ENCODE assay signal across 12 cellular contexts in genomic region chr7:100223376-100223927, GRCh38. TPM values are rescaled to one million over a fixed set of nuclear protein-coding genes. Genes with fewer than 3 reads are reported as not detected.
DNase-seq lines count a peak whose midpoint lies in the region; ATAC-seq and TF ChIP-seq lines count a peak whose summit lies in the region.
"Not testable (repeated sequence)": the region's sequence is repeated elsewhere in the genome, so short reads cannot be mapped to it uniquely, and the experiment has no call there.
"Had no signal": no experiment of that assay in that cellular context is flagged by ENCODE, and none has a peak within 500 bp of the region (broad histone marks: within the 10 kb centered on the region; RNA-seq: fewer than 3 reads in every experiment).

No MANE protein-coding gene starts in this region.

- peak overlapping the region; percentile 56 for H3K4me3 Mint-ChIP-seq in CD4-positive, alpha-beta T cell
- not testable (repeated sequence) for H3K4me3 Mint-ChIP-seq in activated B cell treated with CpG ODN at 0.5 μM for 24 hours
- H3K4me3 Mint-ChIP-seq in activated CD8-positive, alpha-beta memory T cell treated with anti-CD3 and anti-CD28 coated beads, Interleukin-2, amount 10 ng/mL, durations not matched to agents 7 days and 5 days: peak overlapping the region; percentile 98
- peak overlapping the region; percentile 87 for H3K4me3 Mint-ChIP-seq in activated naive CD4-positive, alpha-beta T cell treated with anti-CD3 and anti-CD28 coated beads, Interleukin-2, amount 10 ng/mL, durations not matched to agents 7 days and 5 days
- H3K4me3 Mint-ChIP-seq in central memory CD8-positive, alpha-beta T cell: peak overlapping the region; percentile 95
- H3K4me3 Mint-ChIP-seq in natural killer cell: peak overlapping the region; percentile 85

- H3K27ac ChIP-seq in CD4-positive, alpha-beta T cell (ENCODE audit: low read depth, low read length): peak overlapping the region; percentile 38
- H3K27ac ChIP-seq in KOPT-K1 (ENCODE audit: low read depth, low read length, poor library complexity, severe bottlenecking): peak overlapping the region; percentile 100

- not testable (repeated sequence) for H3K9me3 ChIP-seq in CD4-positive, alpha-beta T cell (ENCODE audit: control insufficient read depth, low read length); KOPT-K1 (ENCODE audit: insufficient read depth, low read length, poor library complexity, severe bottlenecking)

- POLR2A ChIA-PET in CD4-positive, alpha-beta T cell (lab: Charles Lee): interaction anchor here (1.3 to 3.5 kb wide), 2 partner anchors 10 to 56 kb away, joined by 4 to 14 read pairs; partner anchors contain the start of gene GAL3ST4
- POLR2A ChIA-PET in activated B cell treated with CpG ODN at 0.5 μM for 24 hours (lab: Charles Lee): interaction anchor here (0.9 kb wide), 1 partner anchor 18 kb away, joined by 9 read pairs; no protein-coding TSS in a partner anchor

- H3K36me3 ChIP-seq in KOPT-K1 (ENCODE audit: insufficient read depth, low read length): peaks cover 76% of the 10 kb centered on the region

- not testable (repeated sequence) for H3K9me3 Mint-ChIP-seq in CD4-positive, alpha-beta T cell; activated B cell treated with CpG ODN at 0.5 μM for 24 hours; activated CD8-positive, alpha-beta memory T cell treated with anti-CD3 and anti-CD28 coated beads, Interleukin-2, amount 10 ng/mL, durations not matched to agents 7 days and 5 days (ENCODE audit: low read depth); activated naive CD4-positive, alpha-beta T cell treated with anti-CD3 and anti-CD28 coated beads, Interleukin-2, amount 10 ng/mL, durations not matched to agents 7 days and 5 days; central memory CD8-positive, alpha-beta T cell; natural killer cell

- TF ChIP-seq CTCF in CD4-positive, alpha-beta T cell (IDR thresholded peaks at IDR 0.05); activated B cell treated with CpG ODN at 0.5 μM for 24 hours (IDR thresholded peaks at IDR 0.05); natural killer cell (IDR thresholded peaks at IDR 0.05): not testable (repeated sequence)

- H3K27me3 Mint-ChIP-seq in CD4-positive, alpha-beta T cell; activated B cell treated with CpG ODN at 0.5 μM for 24 hours; activated CD8-positive, alpha-beta memory T cell treated with anti-CD3 and anti-CD28 coated beads, Interleukin-2, amount 10 ng/mL, durations not matched to agents 7 days and 5 days; activated naive CD4-positive, alpha-beta T cell treated with anti-CD3 and anti-CD28 coated beads, Interleukin-2, amount 10 ng/mL, durations not matched to agents 7 days and 5 days; central memory CD8-positive, alpha-beta T cell; natural killer cell (ENCODE audit: low read depth in 2 of 2): not testable (repeated sequence)

- not testable (repeated sequence) for DNase-seq in CD4-positive, alpha-beta T cell; activated B cell treated with CpG ODN at 0.5 μM for 24 hours; activated CD8-positive, alpha-beta memory T cell treated with anti-CD3 and anti-CD28 coated beads, Interleukin-2, amount 10 ng/mL, durations not matched to agents 7 days and 5 days; activated naive CD4-positive, alpha-beta T cell treated with anti-CD3 and anti-CD28 coated beads, Interleukin-2, amount 10 ng/mL, durations not matched to agents 7 days and 5 days; central memory CD8-positive, alpha-beta T cell (ENCODE audit: low spot score in 2 of 2)
- DNase-seq in natural killer cell: peak; percentile 25
- peak; percentile 39 for DNase-seq in stimulated activated naive CD8-positive, alpha-beta T cell treated with anti-CD3 and anti-CD28 coated beads, Interleukin-15, Interleukin-2, amounts not matched to agents 100 U/mL and 50 U/mL, for 24 hours

- H3K36me3 Mint-ChIP-seq in CD4-positive, alpha-beta T cell (ENCODE audit: low read depth): peaks cover 58% of the 10 kb centered on the region
- peaks cover 33% of the 10 kb centered on the region for H3K36me3 Mint-ChIP-seq in activated B cell treated with CpG ODN at 0.5 μM for 24 hours (ENCODE audit: low read depth)
- peaks cover 50% of the 10 kb centered on the region for H3K36me3 Mint-ChIP-seq in activated CD8-positive, alpha-beta memory T cell treated with anti-CD3 and anti-CD28 coated beads, Interleukin-2, amount 10 ng/mL, durations not matched to agents 7 days and 5 days
- H3K36me3 Mint-ChIP-seq in activated naive CD4-positive, alpha-beta T cell treated with anti-CD3 and anti-CD28 coated beads, Interleukin-2, amount 10 ng/mL, durations not matched to agents 7 days and 5 days: peaks cover 64% of the 10 kb centered on the region
- H3K36me3 Mint-ChIP-seq in central memory CD8-positive, alpha-beta T cell (ENCODE audit: insufficient read depth): peaks cover 53% of the 10 kb centered on the region
- not testable (repeated sequence) for H3K36me3 Mint-ChIP-seq in natural killer cell

- H3K27me3 ChIP-seq in CD4-positive, alpha-beta T cell (ENCODE audit: control insufficient read depth, insufficient read depth, low read length): not testable (repeated sequence)

- peak overlapping the region; percentile 98 for H3K27ac Mint-ChIP-seq in CD4-positive, alpha-beta T cell
- H3K27ac Mint-ChIP-seq in activated B cell treated with CpG ODN at 0.5 μM for 24 hours: peak overlapping the region; percentile 95
- H3K27ac Mint-ChIP-seq in activated CD8-positive, alpha-beta memory T cell treated with anti-CD3 and anti-CD28 coated beads, Interleukin-2, amount 10 ng/mL, durations not matched to agents 7 days and 5 days: peak overlapping the region; percentile 100
- peak overlapping the region; percentile 97 for H3K27ac Mint-ChIP-seq in activated naive CD4-positive, alpha-beta T cell treated with anti-CD3 and anti-CD28 coated beads, Interleukin-2, amount 10 ng/mL, durations not matched to agents 7 days and 5 days
- peak overlapping the region; percentile 98 for H3K27ac Mint-ChIP-seq in central memory CD8-positive, alpha-beta T cell (ENCODE audit: low read depth)
- H3K27ac Mint-ChIP-seq in natural killer cell: peak overlapping the region; percentile 98 to 99

- H3K4me1 Mint-ChIP-seq in CD4-positive, alpha-beta T cell (ENCODE audit: low read depth): peaks cover 71% of the 10 kb centered on the region
- H3K4me1 Mint-ChIP-seq in activated B cell treated with CpG ODN at 0.5 μM for 24 hours: peaks cover 75% of the 10 kb centered on the region
- H3K4me1 Mint-ChIP-seq in activated CD8-positive, alpha-beta memory T cell treated with anti-CD3 and anti-CD28 coated beads, Interleukin-2, amount 10 ng/mL, durations not matched to agents 7 days and 5 days: peaks cover 51% of the 10 kb centered on the region
- peaks cover 58% of the 10 kb centered on the region for H3K4me1 Mint-ChIP-seq in activated naive CD4-positive, alpha-beta T cell treated with anti-CD3 and anti-CD28 coated beads, Interleukin-2, amount 10 ng/mL, durations not matched to agents 7 days and 5 days
- peaks cover 67% of the 10 kb centered on the region for H3K4me1 Mint-ChIP-seq in central memory CD8-positive, alpha-beta T cell
- H3K4me1 Mint-ChIP-seq in natural killer cell: peaks cover 42 to 76% of the 10 kb centered on the region in 2 donors

- ATAC-seq in CD4-positive, alpha-beta T cell (ENCODE audit: poor library complexity); activated B cell treated with CpG ODN at 0.5 μM for 24 hours (ENCODE audit: low read depth); activated CD8-positive, alpha-beta memory T cell treated with anti-CD3 and anti-CD28 coated beads, Interleukin-2, amount 10 ng/mL, durations not matched to agents 7 days and 5 days; central memory CD8-positive, alpha-beta T cell (replicated peaks; ENCODE audit: extremely low read depth, poor library complexity, severe bottlenecking); stimulated activated naive CD8-positive, alpha-beta T cell treated with anti-CD3 and anti-CD28 coated beads, Interleukin-15, Interleukin-2, amounts not matched to agents 100 U/mL and 50 U/mL, for 24 hours: not testable (repeated sequence)
- peak in 1 of 3 donors; percentile 12 for ATAC-seq in natural killer cell

- intact Hi-C loops in CD4-positive, alpha-beta T cell (cut with DNase I, micrococcal nuclease): loop anchor here (5.0 kb wide), 3 partner anchors 49 to 204 kb away; partner anchors contain the start of genes MEPCE (in 1 of the 2) and ZCWPW1 (in 1 of the 2)
- intact Hi-C loops in activated B cell treated with CpG ODN at 0.5 μM for 24 hours (cut with micrococcal nuclease): not testable (repeated sequence)
- intact Hi-C loops in natural killer cell (cut with micrococcal nuclease): loop anchor here (10.0 kb wide), 1 partner anchor 201 kb away; the partner anchor contains the start of genes MEPCE and ZCWPW1

- CTCF ChIA-PET in CD4-positive, alpha-beta T cell (lab: Charles Lee); activated B cell treated with CpG ODN at 0.5 μM for 24 hours (lab: Charles Lee): not testable (repeated sequence)
- CTCF ChIA-PET in activated CD8-positive, alpha-beta memory T cell treated with anti-CD3 and anti-CD28 coated beads, Interleukin-2, amount 10 ng/mL, durations not matched to agents 7 days and 5 days (lab: Charles Lee): interaction anchor here (1.0 to 1.8 kb wide), 2 partner anchors 91 to 184 kb away, joined by 4 read pairs; no protein-coding TSS in a partner anchor
- CTCF ChIA-PET in activated naive CD4-positive, alpha-beta T cell treated with anti-CD3 and anti-CD28 coated beads, Interleukin-2, amount 10 ng/mL, durations not matched to agents 7 days and 5 days (lab: Charles Lee): interaction anchor here (0.9 kb wide), 1 partner anchor 33 kb away, joined by 3 read pairs; no protein-coding TSS in a partner anchor

RNA-seq across cellular contexts. Expression of gene PVRIG, which starts 3.7 kb away (rescaled TPM):
- total RNA-seq in CD4-positive, alpha-beta T cell: 10 to 100 TPM; 30.1 to 33.2 TPM
- total RNA-seq in activated B cell treated with CpG ODN at 0.5 μM for 24 hours: 17.1 and 20.0 TPM in 2 replicates
- 10 to 100 TPM; 45.2 to 63.2 TPM for total RNA-seq in activated CD8-positive, alpha-beta memory T cell treated with anti-CD3 and anti-CD28 coated beads, Interleukin-2, amount 10 ng/mL, durations not matched to agents 7 days and 5 days
- total RNA-seq in natural killer cell: 10 to 100 TPM; 45.6 to 84.1 (median 52.9) TPM
- total RNA-seq: A172, H1, IMR-90, PC-3 had no signal

RNA-seq across cellular contexts. Expression of gene STAG3, which starts 45.7 kb away (rescaled TPM):
- 1 to 10 TPM; 4.0 to 5.5 TPM for total RNA-seq in CD4-positive, alpha-beta T cell
- total RNA-seq in activated B cell treated with CpG ODN at 0.5 μM for 24 hours (41.3 and 42.4 TPM in 2 replicates), natural killer cell (1 to 10 TPM; 5.0 to 5.6 (median 5.5) TPM)
- 10 to 100 TPM in 1 of 2 experiments, 1 to 10 TPM in 1; 8.1 to 20.2 TPM for total RNA-seq in activated CD8-positive, alpha-beta memory T cell treated with anti-CD3 and anti-CD28 coated beads, Interleukin-2, amount 10 ng/mL, durations not matched to agents 7 days and 5 days

RNA-seq across cellular contexts. Expression of gene GPC2, which starts 46.3 kb away (rescaled TPM):
- 10 to 100 TPM; 16.4 to 18.7 TPM for total RNA-seq in CD4-positive, alpha-beta T cell
- total RNA-seq in activated B cell treated with CpG ODN at 0.5 μM for 24 hours: 5.0 and 5.1 TPM in 2 replicates
- total RNA-seq in activated CD8-positive, alpha-beta memory T cell treated with anti-CD3 and anti-CD28 coated beads, Interleukin-2, amount 10 ng/mL, durations not matched to agents 7 days and 5 days: 1 to 10 TPM; 2.9 to 6.2 TPM
- 1 to 10 TPM; 1.9 to 2.4 (median 2.3) TPM for total RNA-seq in natural killer cell

RNA-seq across cellular contexts. Expression of gene GAL3ST4, which starts 55.0 kb away (rescaled TPM):
- total RNA-seq in CD4-positive, alpha-beta T cell: 10 to 100 TPM; 12.7 to 13.2 TPM
- total RNA-seq in activated B cell treated with CpG ODN at 0.5 μM for 24 hours: 0.10 and 1.2 TPM in 2 replicates
- 1 to 10 TPM in 1 of 2 experiments, under 1 TPM in 1; 0.61 to 1.4 TPM for total RNA-seq in activated CD8-positive, alpha-beta memory T cell treated with anti-CD3 and anti-CD28 coated beads, Interleukin-2, amount 10 ng/mL, durations not matched to agents 7 days and 5 days
- under 1 TPM; 0.78 to 0.95 (median 0.78) TPM for total RNA-seq in natural killer cell
